Comparison of ENCODE assay signal across 14 cellular contexts in the genomic region with DNA sequence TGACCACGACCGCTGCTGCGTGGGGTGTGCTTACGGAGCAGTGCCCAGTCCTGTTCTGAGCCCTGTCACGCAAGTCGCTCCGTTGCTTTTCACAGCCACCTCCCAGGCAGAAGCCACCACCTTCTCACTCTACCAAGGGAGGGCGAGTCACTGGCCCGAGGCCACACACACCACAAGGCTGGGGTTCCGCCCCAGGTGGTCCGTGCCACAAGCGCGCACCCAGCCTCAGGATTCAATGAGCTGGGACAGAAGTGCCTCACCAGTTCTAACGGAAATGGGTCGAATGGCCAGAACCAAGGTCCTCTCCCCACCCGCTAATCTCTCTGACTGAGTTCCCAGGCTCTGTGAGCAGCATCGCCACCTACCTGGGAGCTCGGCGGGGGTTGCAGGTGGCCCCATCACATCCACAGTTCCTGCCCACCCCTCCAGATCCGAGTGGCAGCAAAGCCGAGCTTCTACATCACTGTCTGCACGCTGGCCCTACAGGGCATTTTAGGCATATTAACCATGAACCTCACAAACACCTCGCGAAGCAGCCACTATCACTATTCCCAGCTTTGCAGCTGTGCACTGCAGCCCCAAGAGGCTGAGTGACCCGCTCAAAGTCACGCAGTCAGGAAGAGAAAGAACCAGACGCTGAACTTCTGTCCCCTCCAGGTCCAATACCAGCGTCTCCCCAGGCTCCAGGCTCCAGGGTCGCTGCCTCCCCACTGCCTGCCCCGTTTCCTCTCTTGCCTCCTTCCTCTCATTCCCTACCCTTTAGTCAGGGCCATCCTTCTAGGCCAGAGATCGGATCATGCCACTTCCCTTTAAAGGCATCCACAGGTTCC.
A peak's percentile ranks its signal among the peaks of the same experiment; 100 is the strongest.
DNase-seq lines count a peak whose midpoint lies in the region; ATAC-seq and TF ChIP-seq lines count a peak whose summit lies in the region.
"Had no signal": no experiment of that assay in that cellular context is flagged by ENCODE, and none has a peak within 500 bp of the region (broad histone marks: within the 10 kb centered on the region; RNA-seq: fewer than 3 reads in every experiment).

No MANE protein-coding gene starts in this region.

- WGBS in trophoblast cell (ENCODE audit: extremely low coverage, insufficient coverage, insufficient read length) = no CpG with 5 or more reads among the region's 31 CpGs

- intact Hi-C loops in dendritic cell treated with granulocyte-macrophage colony-stimulating factor and Interleukin-4, amounts not matched to agents 40 ng/mL and 50 ng/mL, for 4 days (cut with micrococcal nuclease) = no loop called here
- intact Hi-C loops in activated T-helper 1 cell treated with anti-CD3 and anti-CD28 coated beads, Interleukin-12 subunit alpha, Interleukin-12 subunit beta, Interleukin-2, Interleukin-4 antibody, amounts not matched to agents 30 ng/mL and 10 ng/mL and 1 ng/mL, durations not matched to agents 14 hours and 24 hours and 36 hours (cut with micrococcal nuclease) = no loop called here

- DNase-seq in GM06990 (ENCODE audit: extremely low read depth, insufficient read length) = peak; percentile 76
- no peak for DNase-seq in caudate nucleus (lab: John Stamatoyannopoulos, UW)
- no peak for DNase-seq in endothelial cell (ENCODE audit: low spot score)
- DNase-seq in trophoblast cell = no peak
- no peak for DNase-seq in activated T-helper 1 cell treated with anti-CD3 and anti-CD28 coated beads, Interleukin-12 subunit alpha, Interleukin-12 subunit beta, Interleukin-2, Interleukin-4 antibody, amounts not matched to agents 30 ng/mL and 10 ng/mL and 1 ng/mL, durations not matched to agents 14 hours and 24 hours and 36 hours (ENCODE audit: low spot score)
- DNase-seq: activated naive CD4-positive, alpha-beta T cell treated with anti-CD3 and anti-CD28 coated beads, Interleukin-2, amount 10 ng/mL, durations not matched to agents 7 days and 5 days; mammary epithelial cell; NCI-H1092 treated with DMSO at 0.1 percent for 48 hours; PC-3; stimulated activated CD8-positive, alpha-beta memory T cell treated with anti-CD3 and anti-CD28 coated beads, Interleukin-4, amount 100 ng/mL, for 48 hours had no signal

- H3K4me3 Mint-ChIP-seq in dendritic cell treated with granulocyte-macrophage colony-stimulating factor and Interleukin-4, amounts not matched to agents 40 ng/mL and 50 ng/mL, for 4 days = no peak overlapping the region
- no peak overlapping the region for H3K4me3 Mint-ChIP-seq in endothelial cell (ENCODE audit: unreplicated experiment)
- H3K4me3 Mint-ChIP-seq in activated T-helper 1 cell treated with anti-CD3 and anti-CD28 coated beads, Interleukin-12 subunit alpha, Interleukin-12 subunit beta, Interleukin-2, Interleukin-4 antibody, amounts not matched to agents 30 ng/mL and 10 ng/mL and 1 ng/mL, durations not matched to agents 14 hours and 24 hours and 36 hours = no peak overlapping the region
- H3K4me3 Mint-ChIP-seq: activated naive CD4-positive, alpha-beta T cell treated with anti-CD3 and anti-CD28 coated beads, Interleukin-2, amount 10 ng/mL, durations not matched to agents 7 days and 5 days had no signal

- TF ChIP-seq CTCF in GM06990 (IDR thresholded peaks at IDR 0.05; ENCODE audit: insufficient read depth, low read length, poor library complexity, severe bottlenecking) = no peak
- no peak for TF ChIP-seq CTCF in endothelial cell (IDR thresholded peaks at IDR 0.05; ENCODE audit: unreplicated experiment)

- no peak overlapping the region for H3K23ac ChIP-seq in trophoblast cell (ENCODE audit: low read length)

- peaks cover 10% of the 10 kb centered on the region for H3K27me3 Mint-ChIP-seq in dendritic cell treated with granulocyte-macrophage colony-stimulating factor and Interleukin-4, amounts not matched to agents 40 ng/mL and 50 ng/mL, for 4 days
- peaks cover 7% of the 10 kb centered on the region for H3K27me3 Mint-ChIP-seq in endothelial cell (ENCODE audit: unreplicated experiment)
- no peaks in the 10 kb centered on the region for H3K27me3 Mint-ChIP-seq in activated T-helper 1 cell treated with anti-CD3 and anti-CD28 coated beads, Interleukin-12 subunit alpha, Interleukin-12 subunit beta, Interleukin-2, Interleukin-4 antibody, amounts not matched to agents 30 ng/mL and 10 ng/mL and 1 ng/mL, durations not matched to agents 14 hours and 24 hours and 36 hours (ENCODE audit: insufficient read depth)
- H3K27me3 Mint-ChIP-seq: activated naive CD4-positive, alpha-beta T cell treated with anti-CD3 and anti-CD28 coated beads, Interleukin-2, amount 10 ng/mL, durations not matched to agents 7 days and 5 days had no signal

- H3K9ac ChIP-seq in trophoblast cell (ENCODE audit: low read length) = no peak overlapping the region

- no peaks in the 10 kb centered on the region for H3K9me3 Mint-ChIP-seq in dendritic cell treated with granulocyte-macrophage colony-stimulating factor and Interleukin-4, amounts not matched to agents 40 ng/mL and 50 ng/mL, for 4 days
- no peaks in the 10 kb centered on the region for H3K9me3 Mint-ChIP-seq in endothelial cell (ENCODE audit: unreplicated experiment)
- no peaks in the 10 kb centered on the region for H3K9me3 Mint-ChIP-seq in activated T-helper 1 cell treated with anti-CD3 and anti-CD28 coated beads, Interleukin-12 subunit alpha, Interleukin-12 subunit beta, Interleukin-2, Interleukin-4 antibody, amounts not matched to agents 30 ng/mL and 10 ng/mL and 1 ng/mL, durations not matched to agents 14 hours and 24 hours and 36 hours
- H3K9me3 Mint-ChIP-seq: activated naive CD4-positive, alpha-beta T cell treated with anti-CD3 and anti-CD28 coated beads, Interleukin-2, amount 10 ng/mL, durations not matched to agents 7 days and 5 days had no signal

- H3K4me1 Mint-ChIP-seq in dendritic cell treated with granulocyte-macrophage colony-stimulating factor and Interleukin-4, amounts not matched to agents 40 ng/mL and 50 ng/mL, for 4 days (ENCODE audit: low read depth) = peaks cover 37% of the 10 kb centered on the region
- H3K4me1 Mint-ChIP-seq in endothelial cell (ENCODE audit: unreplicated experiment) = peaks cover 21% of the 10 kb centered on the region
- no peaks in the 10 kb centered on the region for H3K4me1 Mint-ChIP-seq in activated T-helper 1 cell treated with anti-CD3 and anti-CD28 coated beads, Interleukin-12 subunit alpha, Interleukin-12 subunit beta, Interleukin-2, Interleukin-4 antibody, amounts not matched to agents 30 ng/mL and 10 ng/mL and 1 ng/mL, durations not matched to agents 14 hours and 24 hours and 36 hours (ENCODE audit: low read depth)
- H3K4me1 Mint-ChIP-seq: activated naive CD4-positive, alpha-beta T cell treated with anti-CD3 and anti-CD28 coated beads, Interleukin-2, amount 10 ng/mL, durations not matched to agents 7 days and 5 days had no signal

- no peak overlapping the region for H2BK120ac ChIP-seq in trophoblast cell (ENCODE audit: insufficient read depth, low read length, poor library complexity)

- H3K27ac ChIP-seq in caudate nucleus (ENCODE audit: low read depth, low read length) (no peak overlapping the region), trophoblast cell (ENCODE audit: low read depth, low read length) (no peak overlapping the region)
- H3K27ac ChIP-seq: C4-2B had no signal

- peak overlapping the region; percentile 20 for H3K27ac Mint-ChIP-seq in dendritic cell treated with granulocyte-macrophage colony-stimulating factor and Interleukin-4, amounts not matched to agents 40 ng/mL and 50 ng/mL, for 4 days
- H3K27ac Mint-ChIP-seq in endothelial cell (ENCODE audit: unreplicated experiment) = no peak overlapping the region
- no peak overlapping the region for H3K27ac Mint-ChIP-seq in activated T-helper 1 cell treated with anti-CD3 and anti-CD28 coated beads, Interleukin-12 subunit alpha, Interleukin-12 subunit beta, Interleukin-2, Interleukin-4 antibody, amounts not matched to agents 30 ng/mL and 10 ng/mL and 1 ng/mL, durations not matched to agents 14 hours and 24 hours and 36 hours
- H3K27ac Mint-ChIP-seq: activated naive CD4-positive, alpha-beta T cell treated with anti-CD3 and anti-CD28 coated beads, Interleukin-2, amount 10 ng/mL, durations not matched to agents 7 days and 5 days had no signal

- H3K4ac ChIP-seq in trophoblast cell (ENCODE audit: low read depth, low read length) = no peak overlapping the region

- no peak overlapping the region for H4K12ac ChIP-seq in trophoblast cell (ENCODE audit: low read depth, low read length)

- H3K4me2 ChIP-seq in trophoblast cell (ENCODE audit: low read length) = no peak overlapping the region

- H2BK5ac ChIP-seq in trophoblast cell (ENCODE audit: low read depth, low read length, poor library complexity) = no peak overlapping the region

- no peak overlapping the region for H3K18ac ChIP-seq in trophoblast cell (ENCODE audit: low read length)

- no peaks in the 10 kb centered on the region; the same call in 1 of the 2 replicates for H3K36me3 ChIP-seq in GM06990 (ENCODE audit: control insufficient read depth, insufficient read depth, low read length)
- H3K36me3 ChIP-seq in trophoblast cell (ENCODE audit: control insufficient read depth in 1 of 2, insufficient read depth in 2 of 2, low read length in 2 of 2) = no peaks in the 10 kb centered on the region

- H3K79me1 ChIP-seq in trophoblast cell (ENCODE audit: low read length) = no peaks in the 10 kb centered on the region

- H3K4me3 ChIP-seq in GM06990 (replicated peaks; ENCODE audit: low read depth, low read length) (peak overlapping the region; percentile 75; the same call in 1 of the 2 replicates), trophoblast cell (ENCODE audit: low read depth, low read length) (no peak overlapping the region)

- no peaks in the 10 kb centered on the region for H3K4me1 ChIP-seq in trophoblast cell (ENCODE audit: control insufficient read depth in 1 of 2, insufficient read depth in 2 of 2, low read length in 2 of 2)

- H3K27me3 ChIP-seq in GM06990 (replicated peaks; ENCODE audit: control insufficient read depth, insufficient read depth, low read length) (no peaks in the 10 kb centered on the region), trophoblast cell (ENCODE audit: insufficient read depth, low read length) (no peaks in the 10 kb centered on the region)

- H3K79me2 ChIP-seq in trophoblast cell (ENCODE audit: control insufficient read depth, insufficient read depth, low read length, poor library complexity) = no peaks in the 10 kb centered on the region

- no peaks in the 10 kb centered on the region for H3K36me3 Mint-ChIP-seq in dendritic cell treated with granulocyte-macrophage colony-stimulating factor and Interleukin-4, amounts not matched to agents 40 ng/mL and 50 ng/mL, for 4 days (ENCODE audit: low read depth)
- H3K36me3 Mint-ChIP-seq in endothelial cell (ENCODE audit: low read depth, unreplicated experiment) = no peaks in the 10 kb centered on the region
- no peaks in the 10 kb centered on the region for H3K36me3 Mint-ChIP-seq in activated T-helper 1 cell treated with anti-CD3 and anti-CD28 coated beads, Interleukin-12 subunit alpha, Interleukin-12 subunit beta, Interleukin-2, Interleukin-4 antibody, amounts not matched to agents 30 ng/mL and 10 ng/mL and 1 ng/mL, durations not matched to agents 14 hours and 24 hours and 36 hours (ENCODE audit: low read depth)
- H3K36me3 Mint-ChIP-seq: activated naive CD4-positive, alpha-beta T cell treated with anti-CD3 and anti-CD28 coated beads, Interleukin-2, amount 10 ng/mL, durations not matched to agents 7 days and 5 days had no signal

- no peak overlapping the region for H2BK12ac ChIP-seq in trophoblast cell (ENCODE audit: low read length)

- H3K14ac ChIP-seq in trophoblast cell (ENCODE audit: low read length) = no peak overlapping the region

- no peak overlapping the region for H2AFZ ChIP-seq in trophoblast cell (ENCODE audit: insufficient read depth, low read length, poor library complexity)

- no peak overlapping the region for H2AK5ac ChIP-seq in trophoblast cell (ENCODE audit: low read length)

- no peak overlapping the region for H4K8ac ChIP-seq in trophoblast cell (ENCODE audit: low read depth, low read length)

- ATAC-seq in GM19351 (IDR thresholded peaks at IDR 0.05; ENCODE audit: unreplicated experiment) = peak; percentile 71
- peak; percentile 81 for ATAC-seq in HG02885 (IDR thresholded peaks at IDR 0.05; ENCODE audit: poor library complexity, unreplicated experiment)
- ATAC-seq: PC-3 had no signal

- H3K9me3 ChIP-seq in trophoblast cell (ENCODE audit: insufficient read depth, low read depth, low read length) = peaks cover 2% of the 10 kb centered on the region

- H4K91ac ChIP-seq in trophoblast cell (ENCODE audit: low read depth, low read length) = no peak overlapping the region
